Comparison of ENCODE assay signal across 1 cellular context in the genomic region with DNA sequence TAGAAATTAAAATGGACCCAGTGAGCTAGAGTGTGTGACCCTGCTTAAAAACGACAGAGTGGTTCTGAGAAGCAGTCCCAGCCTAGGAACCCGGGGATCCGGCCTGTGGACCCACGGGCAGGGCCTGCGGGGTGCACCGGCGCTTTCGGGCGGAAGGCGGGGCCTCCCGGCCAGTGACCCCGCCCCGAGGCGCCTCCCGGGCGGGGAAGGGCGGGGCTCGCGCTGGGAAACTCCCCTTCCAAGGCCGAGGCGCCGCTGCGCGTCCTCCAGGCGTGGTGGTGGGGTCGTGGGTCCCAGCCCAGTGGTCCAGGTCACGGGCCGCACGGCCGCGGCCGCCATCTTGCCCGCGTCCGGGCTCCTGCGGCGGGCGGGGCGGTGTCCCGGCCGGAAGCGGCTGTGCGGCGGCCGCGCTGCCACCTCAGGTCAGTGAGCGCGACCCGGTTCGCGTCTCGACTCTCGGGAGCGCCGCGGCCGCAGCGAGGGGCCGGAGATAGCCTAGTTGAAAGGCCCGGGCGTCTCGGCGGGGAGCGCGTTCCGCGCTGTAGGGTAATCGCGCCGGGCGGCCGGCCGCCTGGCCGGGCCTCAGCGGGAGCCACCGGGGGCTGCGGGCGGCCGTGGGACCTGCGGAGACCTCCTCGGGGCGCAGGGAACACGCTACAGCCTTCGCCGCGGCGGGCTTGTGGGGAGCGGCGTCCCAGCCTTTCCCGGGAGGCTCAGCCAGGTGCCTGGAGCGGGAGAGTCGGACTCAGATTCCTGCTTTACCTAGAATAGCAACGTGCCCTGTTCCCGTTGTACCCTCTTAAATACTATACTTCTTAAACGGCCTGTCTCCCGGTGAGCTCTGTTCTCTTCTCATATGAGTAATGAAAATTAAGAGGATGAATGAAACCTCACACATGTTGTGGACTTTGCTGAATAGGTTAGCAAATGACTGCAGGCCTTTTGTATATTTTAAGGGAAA.
TF ChIP-seq lines count a peak whose summit lies in the region.

MIOS (plus strand) TSS at position 234 of the 961 bp plus-strand sequence. CDS start 5,592 bp downstream, outside the sequence.

TF ChIP-seq in K562, 482 proteins besides CTCF, POLR2A, EP300 and RAD21 (continued from another document and continues in another):
- TF ChIP-seq, protein P1, sequence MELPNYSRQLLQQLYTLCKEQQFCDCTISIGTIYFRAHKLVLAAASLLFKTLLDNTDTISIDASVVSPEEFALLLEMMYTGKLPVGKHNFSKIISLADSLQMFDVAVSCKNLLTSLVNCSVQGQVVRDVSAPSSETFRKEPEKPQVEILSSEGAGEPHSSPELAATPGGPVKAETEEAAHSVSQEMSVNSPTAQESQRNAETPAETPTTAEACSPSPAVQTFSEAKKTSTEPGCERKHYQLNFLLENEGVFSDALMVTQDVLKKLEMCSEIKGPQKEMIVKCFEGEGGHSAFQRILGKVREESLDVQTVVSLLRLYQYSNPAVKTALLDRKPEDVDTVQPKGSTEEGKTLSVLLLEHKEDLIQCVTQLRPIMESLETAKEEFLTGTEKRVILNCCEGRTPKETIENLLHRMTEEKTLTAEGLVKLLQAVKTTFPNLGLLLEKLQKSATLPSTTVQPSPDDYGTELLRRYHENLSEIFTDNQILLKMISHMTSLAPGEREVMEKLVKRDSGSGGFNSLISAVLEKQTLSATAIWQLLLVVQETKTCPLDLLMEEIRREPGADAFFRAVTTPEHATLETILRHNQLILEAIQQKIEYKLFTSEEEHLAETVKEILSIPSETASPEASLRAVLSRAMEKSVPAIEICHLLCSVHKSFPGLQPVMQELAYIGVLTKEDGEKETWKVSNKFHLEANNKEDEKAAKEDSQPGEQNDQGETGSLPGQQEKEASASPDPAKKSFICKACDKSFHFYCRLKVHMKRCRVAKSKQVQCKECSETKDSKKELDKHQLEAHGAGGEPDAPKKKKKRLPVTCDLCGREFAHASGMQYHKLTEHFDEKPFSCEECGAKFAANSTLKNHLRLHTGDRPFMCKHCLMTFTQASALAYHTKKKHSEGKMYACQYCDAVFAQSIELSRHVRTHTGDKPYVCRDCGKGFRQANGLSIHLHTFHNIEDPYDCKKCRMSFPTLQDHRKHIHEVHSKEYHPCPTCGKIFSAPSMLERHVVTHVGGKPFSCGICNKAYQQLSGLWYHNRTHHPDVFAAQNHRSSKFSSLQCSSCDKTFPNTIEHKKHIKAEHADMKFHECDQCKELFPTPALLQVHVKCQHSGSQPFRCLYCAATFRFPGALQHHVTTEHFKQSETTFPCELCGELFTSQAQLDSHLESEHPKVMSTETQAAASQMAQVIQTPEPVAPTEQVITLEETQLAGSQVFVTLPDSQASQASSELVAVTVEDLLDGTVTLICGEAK (IDR thresholded peaks at IDR 0.05), result peak; percentile 78
- TF ChIP-seq, protein P1 (CRISPR knock-in tag; IDR thresholded peaks at IDR 0.05), result no peak
- TF ChIP-seq ZNF134 (CRISPR knock-in tag; conservative IDR thresholded peaks at IDR 0.05) (no peak), GATAD2B (IDR thresholded peaks at IDR 0.05; ENCODE audit: borderline replicate concordance) (peak; percentile 98), ILK (tag; IDR thresholded peaks at IDR 0.05; ENCODE audit: borderline replicate concordance, low read depth) (no peak), ZBTB1 (CRISPR knock-in tag; IDR thresholded peaks at IDR 0.05; ENCODE audit: borderline replicate concordance, low read depth) (peak; percentile 99), ZBTB17 (CRISPR knock-in tag; IDR thresholded peaks at IDR 0.05) (no peak), MAFG (tag; conservative IDR thresholded peaks at IDR 0.05) (no peak), GTF2E2 (tag; IDR thresholded peaks at IDR 0.05) (peak; percentile 91), SAP30 (IDR thresholded peaks at IDR 0.05; ENCODE audit: borderline replicate concordance, insufficient read depth, low read depth, low read length, poor library complexity, severe bottlenecking) (peak; percentile 42), HCFC1 (IDR thresholded peaks at IDR 0.05; ENCODE audit: low read depth, low read length) (peak; percentile 57; the same call in 1 of the 2 replicates), HNRNPL (IDR thresholded peaks at IDR 0.05; ENCODE audit: low read depth, low read length) (0 out of 2 replicates have a peak, but pooled peaks have one; percentile 34), SIN3A (IDR thresholded peaks at IDR 0.05; ENCODE audit: borderline replicate concordance in 2 of 2, control insufficient read depth in 1 of 2, low read depth in 2 of 2, low read length in 2 of 2) (0 out of 4 replicates have a peak, but pooled peaks of 1 of the 2 experiments have one; percentile 42), ZNF347 (CRISPR knock-in tag; IDR thresholded peaks at IDR 0.05; ENCODE audit: low read depth) (no peak), CREM (IDR thresholded peaks at IDR 0.05; ENCODE audit: low read depth) (peak; percentile 51; the same call in 1 of the 2 replicates), ZSCAN29 (IDR thresholded peaks at IDR 0.05) (no peak), ZNF184 (CRISPR knock-in tag; IDR thresholded peaks at IDR 0.05) (no peak), HMGN3 (IDR thresholded peaks at IDR 0.05; ENCODE audit: borderline replicate concordance, extremely low read depth, insufficient read length, low read depth, low read length) (no peak), TFAP4 (CRISPR knock-in tag; IDR thresholded peaks at IDR 0.05; ENCODE audit: borderline replicate concordance) (peak; percentile 39; the same call in 1 of the 2 replicates), ZNF76 (CRISPR knock-in tag; IDR thresholded peaks at IDR 0.05; ENCODE audit: borderline replicate concordance) (no peak), ZBTB7A (IDR thresholded peaks at IDR 0.05; ENCODE audit: borderline replicate concordance, control insufficient read depth, low read depth, low read length) (peak; percentile 98), NR2C2 (CRISPR knock-in tag; IDR thresholded peaks at IDR 0.05) (peak; percentile 76), NR2C2 (tag; IDR thresholded peaks at IDR 0.05) (peak; percentile 92), ZKSCAN1 (IDR thresholded peaks at IDR 0.05; ENCODE audit: low read depth, low read length) (0 out of 2 replicates have a peak, but pooled peaks have one; percentile 8), PCBP1 (IDR thresholded peaks at IDR 0.05; ENCODE audit: low read depth, low read length, poor library complexity, severe bottlenecking) (no peak)
- TF ChIP-seq, protein P2, sequence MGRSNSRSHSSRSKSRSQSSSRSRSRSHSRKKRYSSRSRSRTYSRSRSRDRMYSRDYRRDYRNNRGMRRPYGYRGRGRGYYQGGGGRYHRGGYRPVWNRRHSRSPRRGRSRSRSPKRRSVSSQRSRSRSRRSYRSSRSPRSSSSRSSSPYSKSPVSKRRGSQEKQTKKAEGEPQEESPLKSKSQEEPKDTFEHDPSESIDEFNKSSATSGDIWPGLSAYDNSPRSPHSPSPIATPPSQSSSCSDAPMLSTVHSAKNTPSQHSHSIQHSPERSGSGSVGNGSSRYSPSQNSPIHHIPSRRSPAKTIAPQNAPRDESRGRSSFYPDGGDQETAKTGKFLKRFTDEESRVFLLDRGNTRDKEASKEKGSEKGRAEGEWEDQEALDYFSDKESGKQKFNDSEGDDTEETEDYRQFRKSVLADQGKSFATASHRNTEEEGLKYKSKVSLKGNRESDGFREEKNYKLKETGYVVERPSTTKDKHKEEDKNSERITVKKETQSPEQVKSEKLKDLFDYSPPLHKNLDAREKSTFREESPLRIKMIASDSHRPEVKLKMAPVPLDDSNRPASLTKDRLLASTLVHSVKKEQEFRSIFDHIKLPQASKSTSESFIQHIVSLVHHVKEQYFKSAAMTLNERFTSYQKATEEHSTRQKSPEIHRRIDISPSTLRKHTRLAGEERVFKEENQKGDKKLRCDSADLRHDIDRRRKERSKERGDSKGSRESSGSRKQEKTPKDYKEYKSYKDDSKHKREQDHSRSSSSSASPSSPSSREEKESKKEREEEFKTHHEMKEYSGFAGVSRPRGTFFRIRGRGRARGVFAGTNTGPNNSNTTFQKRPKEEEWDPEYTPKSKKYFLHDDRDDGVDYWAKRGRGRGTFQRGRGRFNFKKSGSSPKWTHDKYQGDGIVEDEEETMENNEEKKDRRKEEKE (IDR thresholded peaks at IDR 0.05; ENCODE audit: borderline replicate concordance in 1 of 2, control insufficient read depth in 1 of 2, low read depth in 2 of 2, low read length in 1 of 2), result 0 out of 4 replicates have a peak, but pooled peaks of 1 of the 2 experiments have one; percentile 29
- TF ChIP-seq, protein P3, sequence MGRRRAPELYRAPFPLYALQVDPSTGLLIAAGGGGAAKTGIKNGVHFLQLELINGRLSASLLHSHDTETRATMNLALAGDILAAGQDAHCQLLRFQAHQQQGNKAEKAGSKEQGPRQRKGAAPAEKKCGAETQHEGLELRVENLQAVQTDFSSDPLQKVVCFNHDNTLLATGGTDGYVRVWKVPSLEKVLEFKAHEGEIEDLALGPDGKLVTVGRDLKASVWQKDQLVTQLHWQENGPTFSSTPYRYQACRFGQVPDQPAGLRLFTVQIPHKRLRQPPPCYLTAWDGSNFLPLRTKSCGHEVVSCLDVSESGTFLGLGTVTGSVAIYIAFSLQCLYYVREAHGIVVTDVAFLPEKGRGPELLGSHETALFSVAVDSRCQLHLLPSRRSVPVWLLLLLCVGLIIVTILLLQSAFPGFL (CRISPR knock-in tag; IDR thresholded peaks at IDR 0.05), result 0 out of 2 replicates have a peak, but pooled peaks have one; percentile 76
- TF ChIP-seq, protein P4, sequence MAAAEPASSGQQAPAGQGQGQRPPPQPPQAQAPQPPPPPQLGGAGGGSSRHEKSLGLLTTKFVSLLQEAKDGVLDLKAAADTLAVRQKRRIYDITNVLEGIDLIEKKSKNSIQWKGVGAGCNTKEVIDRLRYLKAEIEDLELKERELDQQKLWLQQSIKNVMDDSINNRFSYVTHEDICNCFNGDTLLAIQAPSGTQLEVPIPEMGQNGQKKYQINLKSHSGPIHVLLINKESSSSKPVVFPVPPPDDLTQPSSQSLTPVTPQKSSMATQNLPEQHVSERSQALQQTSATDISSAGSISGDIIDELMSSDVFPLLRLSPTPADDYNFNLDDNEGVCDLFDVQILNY (CRISPR knock-in tag; IDR thresholded peaks at IDR 0.05), result 0 out of 2 replicates have a peak, but pooled peaks have one; percentile 40
- TF ChIP-seq, protein P5, sequence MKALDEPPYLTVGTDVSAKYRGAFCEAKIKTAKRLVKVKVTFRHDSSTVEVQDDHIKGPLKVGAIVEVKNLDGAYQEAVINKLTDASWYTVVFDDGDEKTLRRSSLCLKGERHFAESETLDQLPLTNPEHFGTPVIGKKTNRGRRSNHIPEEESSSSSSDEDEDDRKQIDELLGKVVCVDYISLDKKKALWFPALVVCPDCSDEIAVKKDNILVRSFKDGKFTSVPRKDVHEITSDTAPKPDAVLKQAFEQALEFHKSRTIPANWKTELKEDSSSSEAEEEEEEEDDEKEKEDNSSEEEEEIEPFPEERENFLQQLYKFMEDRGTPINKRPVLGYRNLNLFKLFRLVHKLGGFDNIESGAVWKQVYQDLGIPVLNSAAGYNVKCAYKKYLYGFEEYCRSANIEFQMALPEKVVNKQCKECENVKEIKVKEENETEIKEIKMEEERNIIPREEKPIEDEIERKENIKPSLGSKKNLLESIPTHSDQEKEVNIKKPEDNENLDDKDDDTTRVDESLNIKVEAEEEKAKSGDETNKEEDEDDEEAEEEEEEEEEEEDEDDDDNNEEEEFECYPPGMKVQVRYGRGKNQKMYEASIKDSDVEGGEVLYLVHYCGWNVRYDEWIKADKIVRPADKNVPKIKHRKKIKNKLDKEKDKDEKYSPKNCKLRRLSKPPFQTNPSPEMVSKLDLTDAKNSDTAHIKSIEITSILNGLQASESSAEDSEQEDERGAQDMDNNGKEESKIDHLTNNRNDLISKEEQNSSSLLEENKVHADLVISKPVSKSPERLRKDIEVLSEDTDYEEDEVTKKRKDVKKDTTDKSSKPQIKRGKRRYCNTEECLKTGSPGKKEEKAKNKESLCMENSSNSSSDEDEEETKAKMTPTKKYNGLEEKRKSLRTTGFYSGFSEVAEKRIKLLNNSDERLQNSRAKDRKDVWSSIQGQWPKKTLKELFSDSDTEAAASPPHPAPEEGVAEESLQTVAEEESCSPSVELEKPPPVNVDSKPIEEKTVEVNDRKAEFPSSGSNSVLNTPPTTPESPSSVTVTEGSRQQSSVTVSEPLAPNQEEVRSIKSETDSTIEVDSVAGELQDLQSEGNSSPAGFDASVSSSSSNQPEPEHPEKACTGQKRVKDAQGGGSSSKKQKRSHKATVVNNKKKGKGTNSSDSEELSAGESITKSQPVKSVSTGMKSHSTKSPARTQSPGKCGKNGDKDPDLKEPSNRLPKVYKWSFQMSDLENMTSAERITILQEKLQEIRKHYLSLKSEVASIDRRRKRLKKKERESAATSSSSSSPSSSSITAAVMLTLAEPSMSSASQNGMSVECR (CRISPR knock-in tag; IDR thresholded peaks at IDR 0.05), result 0 out of 2 replicates have a peak, but pooled peaks have one; percentile 24
- TF ChIP-seq, protein P6, sequence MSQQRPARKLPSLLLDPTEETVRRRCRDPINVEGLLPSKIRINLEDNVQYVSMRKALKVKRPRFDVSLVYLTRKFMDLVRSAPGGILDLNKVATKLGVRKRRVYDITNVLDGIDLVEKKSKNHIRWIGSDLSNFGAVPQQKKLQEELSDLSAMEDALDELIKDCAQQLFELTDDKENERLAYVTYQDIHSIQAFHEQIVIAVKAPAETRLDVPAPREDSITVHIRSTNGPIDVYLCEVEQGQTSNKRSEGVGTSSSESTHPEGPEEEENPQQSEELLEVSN (IDR thresholded peaks at IDR 0.05; ENCODE audit: borderline replicate concordance in 1 of 2, extremely low read depth in 1 of 2, insufficient read depth in 1 of 2, insufficient read length in 1 of 2, low read depth in 1 of 2, low read length in 1 of 2, poor library complexity in 1 of 2, severe bottlenecking in 1 of 2), result peak in 1 of 2 experiments; percentile 68
